Comparison of ENCODE assay signal across 2 cellular contexts in genomic region chr5:73215525-73215890, GRCh38.
TF ChIP-seq lines count a peak whose summit lies in the region.

No MANE protein-coding gene starts in this region.

TF ChIP-seq in IMR-90, 13 proteins besides CTCF, POLR2A, EP300 and RAD21:
- no peak for TF ChIP-seq MAFK (IDR thresholded peaks at IDR 0.05; ENCODE audit: low read depth, low read length)
- TF ChIP-seq RFX5 (IDR thresholded peaks at IDR 0.05; ENCODE audit: low read depth, low read length) = no peak
- no peak for TF ChIP-seq NFE2L2 (IDR thresholded peaks at IDR 0.05; ENCODE audit: low read depth, low read length)
- no peak for TF ChIP-seq FOS (IDR thresholded peaks at IDR 0.05; ENCODE audit: low read depth, low read length)
- no peak for TF ChIP-seq ELK1 (IDR thresholded peaks at IDR 0.05; ENCODE audit: borderline replicate concordance, low read depth, low read length)

TF ChIP-seq in HepG2, 621 proteins besides CTCF, POLR2A, EP300 and RAD21:
- TF ChIP-seq PCBP1 (IDR thresholded peaks at IDR 0.05; ENCODE audit: borderline replicate concordance, low read depth, low read length) = no peak
- TF ChIP-seq CREBL2 (CRISPR knock-in tag; IDR thresholded peaks at IDR 0.05; ENCODE audit: borderline replicate concordance) = no peak
- no peak for TF ChIP-seq POLR2AphosphoS2 (IDR thresholded peaks at IDR 0.05; ENCODE audit: low read depth, low read length)
- no peak for TF ChIP-seq CBFB (CRISPR knock-in tag; IDR thresholded peaks at IDR 0.05)
- no peak for TF ChIP-seq ZNF24 (IDR thresholded peaks at IDR 0.05)
- no peak for TF ChIP-seq SMARCC2 (IDR thresholded peaks at IDR 0.05)
- TF ChIP-seq FOXO4 (CRISPR knock-in tag; conservative IDR thresholded peaks at IDR 0.05) = no peak
- no peak for TF ChIP-seq ZMYM4 (CRISPR knock-in tag; IDR thresholded peaks at IDR 0.05)
- TF ChIP-seq PAF1 (CRISPR knock-in tag; IDR thresholded peaks at IDR 0.05) = no peak
- TF ChIP-seq SMARCE1 (IDR thresholded peaks at IDR 0.05; ENCODE audit: borderline replicate concordance) = no peak
